8 cellular contexts compared by ENCODE assay signal in the genomic region with DNA sequence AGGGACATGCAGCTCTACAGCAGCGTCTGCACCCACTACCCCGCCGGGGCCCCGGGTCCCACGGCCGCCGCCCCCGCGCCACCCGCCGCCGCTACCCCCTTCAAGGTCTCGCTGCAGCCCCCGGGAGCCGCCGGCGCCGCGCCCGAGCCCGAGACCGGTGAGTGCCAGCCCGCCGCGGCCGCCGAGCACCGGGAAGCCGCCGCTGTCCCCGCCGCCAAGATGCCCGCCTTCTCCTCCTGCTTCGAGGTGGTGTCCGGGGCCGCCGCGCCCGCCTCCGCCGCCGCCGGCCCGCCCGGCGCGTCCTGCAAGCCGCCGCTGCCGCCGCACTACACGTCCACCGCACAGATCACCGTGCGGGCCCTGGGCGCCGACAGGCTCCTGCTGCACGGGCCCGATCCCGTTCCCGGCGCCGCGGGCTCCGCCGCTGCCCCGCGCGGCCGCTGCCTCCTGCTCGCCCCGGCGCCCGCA. TPM values are rescaled to one million over a fixed set of nuclear protein-coding genes. Genes with fewer than 3 reads are reported as not detected.
DNase-seq lines count a peak whose midpoint lies in the region; ATAC-seq and TF ChIP-seq lines count a peak whose summit lies in the region.

No MANE protein-coding gene starts in this region.

- TF ChIP-seq CTCF in Caco-2 (IDR thresholded peaks at IDR 0.05; ENCODE audit: insufficient read depth in 1 of 2, low read depth in 1 of 2, low read length in 1 of 2, severe bottlenecking in 1 of 2, unreplicated experiment in 1 of 2) (no peak), astrocyte of the spinal cord (IDR thresholded peaks at IDR 0.05; ENCODE audit: low read depth, low read length) (no peak), left lung (IDR thresholded peaks at IDR 0.05) (no peak), tibial artery (IDR thresholded peaks at IDR 0.05) (no peak)

- peak overlapping the region; percentile 79 for H3K27ac ChIP-seq in HUES48 (ENCODE audit: low read depth, low read length)
- peak overlapping the region; percentile 96 to 97 for H3K27ac ChIP-seq in left lung
- H3K27ac ChIP-seq in tibial artery, result peak overlapping the region; percentile 91 to 97

- H3K4me3 ChIP-seq in Caco-2 (ENCODE audit: low read depth, low read length), result peak overlapping the region; percentile 83
- H3K4me3 ChIP-seq in HUES48 (ENCODE audit: low read depth, low read length), result peak overlapping the region; percentile 88; the same call in 1 of the 2 replicates
- H3K4me3 ChIP-seq in astrocyte of the spinal cord (ENCODE audit: low read depth, low read length), result peak overlapping the region; percentile 55
- H3K4me3 ChIP-seq in left lung, result peak overlapping the region; percentile 81 to 85
- peak overlapping the region; percentile 96 for H3K4me3 ChIP-seq in tibial artery

- H3K27me3 Mint-ChIP-seq in Caco-2 (ENCODE audit: insufficient read depth, unreplicated experiment), result peaks cover 2% of the 10 kb centered on the region

- H3K9me3 Mint-ChIP-seq in Caco-2 (ENCODE audit: unreplicated experiment), result no peaks in the 10 kb centered on the region

- ATAC-seq in GM19467 (IDR thresholded peaks at IDR 0.05; ENCODE audit: unreplicated experiment), result peak; percentile 5
- ATAC-seq in left lung, result no peak
- ATAC-seq in GM18873 (IDR thresholded peaks at IDR 0.05; ENCODE audit: low FRiP score, unreplicated experiment), result no peak

- in situ Hi-C loops in astrocyte of the spinal cord (cut with HindIII; ENCODE audit: low sequenced_read_pairs), result no loop called here

- peak overlapping the region; percentile 54; the same call in 1 of the 2 replicates for H3K9ac ChIP-seq in HUES48 (ENCODE audit: low read depth, low read length)

- H3K4me1 Mint-ChIP-seq in Caco-2 (ENCODE audit: low read depth, unreplicated experiment), result peaks cover 8% of the 10 kb centered on the region

- POLR2A ChIA-PET in Caco-2 (lab: Charles Lee), result interaction anchor here (0.7 kb wide), 1 partner anchor 938 kb away, joined by 4 read pairs; no protein-coding TSS in a partner anchor

- no peaks in the 10 kb centered on the region for H3K27me3 ChIP-seq in Caco-2 (replicated peaks; ENCODE audit: control insufficient read depth, insufficient read depth, low read length)
- H3K27me3 ChIP-seq in HUES48 (ENCODE audit: control insufficient read depth, insufficient read depth, low read length), result peaks cover 14% of the 10 kb centered on the region
- H3K27me3 ChIP-seq in left lung, result no peaks in the 10 kb centered on the region
- no peaks in the 10 kb centered on the region for H3K27me3 ChIP-seq in tibial artery

- H3K36me3 Mint-ChIP-seq in Caco-2 (ENCODE audit: insufficient read depth, unreplicated experiment), result peaks cover 6% of the 10 kb centered on the region

- H3K4me3 Mint-ChIP-seq in Caco-2 (ENCODE audit: unreplicated experiment), result peak overlapping the region; percentile 81

- DNase-seq in Caco-2 (peak in 1 of 2 experiments; percentile 49), astrocyte of the spinal cord (ENCODE audit: low read depth, low spot score) (no peak), left lung (peak in 1 of 2 donors; percentile 88), tibial artery (no peak), NCI-H1930 (lab: John Stamatoyannopoulos, UW) (no peak)

- no peaks in the 10 kb centered on the region for H3K36me3 ChIP-seq in Caco-2 (ENCODE audit: control insufficient read depth, insufficient read depth, low read length)
- no peaks in the 10 kb centered on the region for H3K36me3 ChIP-seq in HUES48 (ENCODE audit: control insufficient read depth, insufficient read depth, low read length)
- peaks cover 0 to 3% of the 10 kb centered on the region in 2 donors for H3K36me3 ChIP-seq in left lung
- H3K36me3 ChIP-seq in tibial artery, result peaks cover 1 to 12% (median 2%) of the 10 kb centered on the region in 3 donors

- CTCF ChIA-PET in Caco-2 (lab: Charles Lee), result interaction anchor here (0.6 kb wide), 1 partner anchor 19 kb away, joined by 4 read pairs; no protein-coding TSS in a partner anchor

- intact Hi-C loops in Caco-2 (cut with micrococcal nuclease; ENCODE audit: unreplicated experiment), result loop anchor here (2.0 to 5.0 kb wide), 2 partner anchors 17 to 342 kb away; partner anchors contain the start of gene MSRB2
- intact Hi-C loops in left lung (cut with DNase I), result no loop called here
- intact Hi-C loops in tibial artery (cut with DNase I; ENCODE audit: low total_unique reads), result loop anchor here (5.0 kb wide), 2 partner anchors 342 to 727 kb away; partner anchors contain the start of genes MSRB2 and PIP4K2A

- H3K9me3 ChIP-seq in Caco-2, result no peaks in the 10 kb centered on the region
- H3K9me3 ChIP-seq in HUES48 (ENCODE audit: control insufficient read depth, insufficient read depth, low read length), result no peaks in the 10 kb centered on the region
- no peaks in the 10 kb centered on the region for H3K9me3 ChIP-seq in left lung
- no peaks in the 10 kb centered on the region for H3K9me3 ChIP-seq in tibial artery

- no peak overlapping the region for H3K27ac Mint-ChIP-seq in Caco-2 (ENCODE audit: unreplicated experiment)

- BruUV-seq in Caco-2 (replicated peaks; lab: Mats Ljungman, UMichigan), result no TSS peak

- H3K4me1 ChIP-seq in Caco-2 (peaks cover 7% of the 10 kb centered on the region; the same call in 1 of the 2 replicates), HUES48 (ENCODE audit: control insufficient read depth, insufficient read depth, low read length) (peaks cover 16% of the 10 kb centered on the region), left lung (peaks cover 17 to 63% of the 10 kb centered on the region in 2 donors), tibial artery (peaks cover 0 to 39% (median 20%) of the 10 kb centered on the region in 4 donors)

RNA-seq across cellular contexts. Expression of gene OTUD1, which starts 0.6 kb away (rescaled TPM):
- total RNA-seq in Caco-2 (2022), result 9.2 and 10.7 TPM in 2 replicates
- 10 to 100 TPM; 19.4 to 21.6 TPM for total RNA-seq in left lung

Comparison
In these comparisons a context has a peak if more than half of its experiments do, and no peak if none do; other contexts are left out.
1. intact Hi-C loops: an anchor here in Caco-2 (2.0 to 5.0 kb wide) and tibial artery (5.0 kb wide); none called in left lung.